In genomic region chr4:176150283-176150682, GRCh38 we compare ENCODE assay signal across 9 cellular contexts. TPM values are rescaled to one million over a fixed set of nuclear protein-coding genes. Genes with fewer than 3 reads are reported as not detected.
DNase-seq lines count a peak whose midpoint lies in the region; ATAC-seq and TF ChIP-seq lines count a peak whose summit lies in the region.
"Had no signal": no experiment of that assay in that cellular context is flagged by ENCODE, and none has a peak within 500 bp of the region (broad histone marks: within the 10 kb centered on the region; RNA-seq: fewer than 3 reads in every experiment).

No MANE protein-coding gene starts in this region.

- no peak overlapping the region for H3K4me3 Mint-ChIP-seq in WTC11
- H3K4me3 Mint-ChIP-seq: central memory CD8-positive, alpha-beta T cell had no signal

- no peak for TF ChIP-seq CTCF in WTC11 (IDR thresholded peaks at IDR 0.05)

- no peaks in the 10 kb centered on the region for H3K27me3 Mint-ChIP-seq in WTC11 (ENCODE audit: low read depth)
- H3K27me3 Mint-ChIP-seq: central memory CD8-positive, alpha-beta T cell had no signal

- H3K4me1 Mint-ChIP-seq in WTC11, result no peaks in the 10 kb centered on the region
- H3K4me1 Mint-ChIP-seq: central memory CD8-positive, alpha-beta T cell had no signal

- CTCF ChIA-PET in WTC11 (lab: Charles Lee), result interaction anchor here (1.0 kb wide), 2 partner anchors 127 to 190 kb away, joined by 6 to 11 read pairs; no protein-coding TSS in a partner anchor

- peak; percentile 32 for DNase-seq in EL
- DNase-seq in amniotic epithelial cell (ENCODE audit: low read depth), result peak; percentile 16
- peak; percentile 10 for DNase-seq in medulla oblongata (ENCODE audit: extremely low spot score)
- no peak for DNase-seq in WTC11 (ENCODE audit: low spot score)
- no peak for DNase-seq in ureter (ENCODE audit: low spot score)
- no peak for DNase-seq in activated CD4-positive, alpha-beta T cell treated with anti-CD3 and anti-CD28 coated beads for 48 hours

- POLR2A ChIA-PET in WTC11 (lab: Charles Lee), result no interaction called here

- H3K36me3 Mint-ChIP-seq in WTC11, result no peaks in the 10 kb centered on the region

- H3K27ac Mint-ChIP-seq in WTC11, result no peak overlapping the region

- peak; percentile 75 for ATAC-seq in HG02885 (IDR thresholded peaks at IDR 0.05; ENCODE audit: poor library complexity, unreplicated experiment)
- no peak for ATAC-seq in WTC11
- ATAC-seq in GM19397 (IDR thresholded peaks at IDR 0.05; ENCODE audit: unreplicated experiment), result no peak

- H3K9me3 Mint-ChIP-seq in WTC11, result no peaks in the 10 kb centered on the region
- H3K9me3 Mint-ChIP-seq: central memory CD8-positive, alpha-beta T cell had no signal

TF ChIP-seq in WTC11, 78 proteins besides CTCF, POLR2A, EP300 and RAD21:
- TF ChIP-seq TP53 (CRISPR knock-in tag; IDR thresholded peaks at IDR 0.05) (no peak), ZNF416 (CRISPR knock-in tag; IDR thresholded peaks at IDR 0.05) (no peak), MYBL2 (CRISPR knock-in tag; IDR thresholded peaks at IDR 0.05) (no peak), ESRRA (CRISPR knock-in tag; IDR thresholded peaks at IDR 0.05; ENCODE audit: borderline replicate concordance) (no peak), HMGA2 (CRISPR knock-in tag; IDR thresholded peaks at IDR 0.05) (no peak), USF1 (CRISPR knock-in tag; IDR thresholded peaks at IDR 0.05) (no peak), ZBTB43 (CRISPR knock-in tag; IDR thresholded peaks at IDR 0.05) (no peak), ZNF423 (CRISPR knock-in tag; IDR thresholded peaks at IDR 0.05) (no peak), ZNF317 (CRISPR knock-in tag; IDR thresholded peaks at IDR 0.05; ENCODE audit: borderline replicate concordance, low read depth) (no peak), E2F5 (CRISPR knock-in tag; IDR thresholded peaks at IDR 0.05) (no peak)
TF ChIP-seq in WTC11: peak in this region for 0.

RNA-seq across cellular contexts. Expression of gene SPATA4, which starts 45.1 kb away (rescaled TPM):
- not detected in 3 replicates for total RNA-seq in WTC11 (2021)
- not detected for total RNA-seq in ureter

Comparison
In these comparisons a context has a peak if more than half of its experiments do, and no peak if none do; other contexts are left out.
1. DNase-seq: peak in EL (single experiment), amniotic epithelial cell (single experiment) and medulla oblongata (single experiment); none in WTC11 (single experiment), ureter (single experiment) and activated CD4-positive, alpha-beta T cell treated with anti-CD3 and anti-CD28 coated beads for 48 hours (single experiment).